In genomic region chr3:162103808-162104207, GRCh38 we compare ENCODE assay signal across 24 cellular contexts.
"Had no signal": no experiment of that assay in that cellular context is flagged by ENCODE, and none has a peak within 500 bp of the region (broad histone marks: within the 10 kb centered on the region; RNA-seq: fewer than 3 reads in every experiment).

No MANE protein-coding gene starts in this region.

- H3K27ac ChIP-seq: HL-60, SJCRH30 had no signal

- H3K36me3 Mint-ChIP-seq: IgD-negative memory B cell, T-cell had no signal

- H3K36me3 ChIP-seq: SJCRH30 had no signal

- H3K27me3 ChIP-seq: SJCRH30 had no signal

- DNase-seq: Karpas-422, KG1, NCI-H1092, NCI-H1105 treated with DMSO at 0.1 percent for 48 hours, NCI-H1417 treated with DMSO at 0.1 percent for 48 hours, NCI-H146, NCI-H1694 treated with DMSO at 0.1 percent for 48 hours, NCI-H1930, NCI-H2081, NCI-H2107, NCI-H2227 treated with DMSO at 0.1 percent for 48 hours, NCI-H524, NCI-H526 treated with DMSO at 0.1 percent for 48 hours, NCI-H748 treated with DMSO at 0.1 percent for 48 hours, PC-3, SHP77 treated with DMSO at 0.1 percent for 48 hours, SJCRH30, SW 1271, T-cell had no signal

- H3K27ac Mint-ChIP-seq: IgD-negative memory B cell; T-cell; T-helper 1 cell treated with Interleukin-12 subunit alpha and Interleukin-12 subunit beta and Interleukin-4 antibody, amounts not matched to agents 30 μg/mL and 1 μg/mL, for 36 hours had no signal

- H3K4me1 Mint-ChIP-seq: IgD-negative memory B cell, T-cell had no signal

- H3K4me3 Mint-ChIP-seq: IgD-negative memory B cell; T-cell; T-helper 1 cell treated with Interleukin-12 subunit alpha and Interleukin-12 subunit beta and Interleukin-4 antibody, amounts not matched to agents 30 μg/mL and 1 μg/mL, for 36 hours had no signal

- H3K4me1 ChIP-seq: SJCRH30 had no signal

- H3K9me3 Mint-ChIP-seq: T-helper 1 cell treated with Interleukin-12 subunit alpha and Interleukin-12 subunit beta and Interleukin-4 antibody, amounts not matched to agents 30 μg/mL and 1 μg/mL, for 36 hours had no signal

- H3K4me3 ChIP-seq: SJCRH30 had no signal

- H3K9me3 ChIP-seq: SJCRH30 had no signal

- ATAC-seq: Panc1, PC-3, Right ventricle myocardium inferior, T-cell had no signal

- H3K27me3 Mint-ChIP-seq: IgD-negative memory B cell, T-cell had no signal
